ENCODE assay signal across 1 cellular context in the genomic region with DNA sequence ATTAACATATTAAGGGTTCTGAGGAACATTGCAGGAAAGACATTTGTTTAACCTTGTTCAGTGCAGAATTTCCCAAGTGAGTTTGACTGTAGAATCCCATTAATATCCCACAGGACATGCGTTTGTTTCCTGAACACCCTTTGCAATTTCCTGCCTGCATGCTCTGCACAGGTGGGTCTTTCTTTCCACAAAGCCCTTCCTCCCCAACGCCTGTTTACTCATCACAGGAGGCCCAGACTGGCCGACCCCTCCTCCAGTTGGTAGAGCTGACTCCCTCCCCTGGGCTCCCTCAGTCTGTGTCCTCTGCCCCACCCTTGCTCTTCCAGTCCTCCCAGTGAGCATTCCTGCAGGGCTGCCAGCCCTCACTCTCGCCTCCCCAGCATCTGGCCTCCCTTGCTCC.
TF ChIP-seq lines count a peak whose summit lies in the region.

No MANE protein-coding gene starts in this region.

TF ChIP-seq in H1, 55 proteins besides CTCF, POLR2A, EP300 and RAD21:
- no peak for TF ChIP-seq GTF2F1 (IDR thresholded peaks at IDR 0.05; ENCODE audit: borderline replicate concordance, low read depth, low read length)
- TF ChIP-seq BACH1 (IDR thresholded peaks at IDR 0.05; ENCODE audit: low read length) = no peak
- TF ChIP-seq EZH2 (IDR thresholded peaks at IDR 0.05; ENCODE audit: low read depth, low read length, severe bottlenecking) = no peak
- TF ChIP-seq TAF1 (IDR thresholded peaks at IDR 0.05; ENCODE audit: low read depth, low read length) = no peak
- TF ChIP-seq CBX8 (IDR thresholded peaks at IDR 0.05; ENCODE audit: borderline replicate concordance, low read depth, low read length) = no peak
- TF ChIP-seq, protein P1, sequence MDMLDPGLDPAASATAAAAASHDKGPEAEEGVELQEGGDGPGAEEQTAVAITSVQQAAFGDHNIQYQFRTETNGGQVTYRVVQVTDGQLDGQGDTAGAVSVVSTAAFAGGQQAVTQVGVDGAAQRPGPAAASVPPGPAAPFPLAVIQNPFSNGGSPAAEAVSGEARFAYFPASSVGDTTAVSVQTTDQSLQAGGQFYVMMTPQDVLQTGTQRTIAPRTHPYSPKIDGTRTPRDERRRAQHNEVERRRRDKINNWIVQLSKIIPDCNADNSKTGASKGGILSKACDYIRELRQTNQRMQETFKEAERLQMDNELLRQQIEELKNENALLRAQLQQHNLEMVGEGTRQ (IDR thresholded peaks at IDR 0.05; ENCODE audit: low read length) = no peak
- no peak for TF ChIP-seq JUN (IDR thresholded peaks at IDR 0.05; ENCODE audit: low read depth, low read length)
- no peak for TF ChIP-seq TCF12 (IDR thresholded peaks at IDR 0.05; ENCODE audit: low read depth, low read length)
- no peak for TF ChIP-seq ASH2L (IDR thresholded peaks at IDR 0.05; ENCODE audit: low read length)
- TF ChIP-seq RXRA (IDR thresholded peaks at IDR 0.05; ENCODE audit: insufficient read depth, low read depth, low read length) = no peak
- TF ChIP-seq CHD1 (IDR thresholded peaks at IDR 0.05; ENCODE audit: low read depth, low read length) = no peak
- TF ChIP-seq, protein P2, sequence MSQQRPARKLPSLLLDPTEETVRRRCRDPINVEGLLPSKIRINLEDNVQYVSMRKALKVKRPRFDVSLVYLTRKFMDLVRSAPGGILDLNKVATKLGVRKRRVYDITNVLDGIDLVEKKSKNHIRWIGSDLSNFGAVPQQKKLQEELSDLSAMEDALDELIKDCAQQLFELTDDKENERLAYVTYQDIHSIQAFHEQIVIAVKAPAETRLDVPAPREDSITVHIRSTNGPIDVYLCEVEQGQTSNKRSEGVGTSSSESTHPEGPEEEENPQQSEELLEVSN (IDR thresholded peaks at IDR 0.05) = no peak
- no peak for TF ChIP-seq SAP30 (IDR thresholded peaks at IDR 0.05; ENCODE audit: insufficient read depth, insufficient replicate concordance, low read length)
- no peak for TF ChIP-seq SRF (IDR thresholded peaks at IDR 0.05; ENCODE audit: low read depth, low read length)
